Comparison of ENCODE assay signal across 8 cellular contexts in the genomic region with DNA sequence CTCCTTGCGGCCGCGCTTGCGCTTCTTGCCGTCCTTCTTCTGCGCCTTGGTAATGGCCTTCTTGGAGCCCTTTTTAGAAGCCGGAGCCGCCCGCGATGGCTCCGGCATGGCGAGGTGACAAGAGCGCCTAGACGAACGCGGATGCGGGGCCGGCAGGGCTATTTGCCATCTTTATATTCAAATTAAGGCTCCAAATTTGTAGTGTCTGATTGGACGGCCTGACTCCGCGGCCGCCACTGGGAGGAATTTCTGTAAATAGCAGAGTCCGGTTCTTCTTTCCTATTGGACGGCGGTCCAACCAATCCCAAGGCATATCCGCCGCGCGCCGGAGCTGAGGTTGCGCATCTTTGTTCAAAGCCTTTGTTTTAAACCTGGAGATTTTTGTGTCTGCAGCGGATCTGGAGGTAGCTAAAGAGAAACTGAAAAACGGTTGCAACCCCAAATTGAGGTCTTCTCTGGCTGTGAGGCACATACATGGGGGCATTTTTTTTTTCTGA. TPM values are rescaled to one million over a fixed set of nuclear protein-coding genes. Genes with fewer than 3 reads are reported as not detected.
DNase-seq lines count a peak whose midpoint lies in the region; ATAC-seq, FAIRE-seq and TF ChIP-seq lines count a peak whose summit lies in the region.

No MANE protein-coding gene starts in this region.

- TF ChIP-seq POLR2A in sigmoid colon (IDR thresholded peaks at IDR 0.05) = no peak

- DNase-seq in CD4-positive, CD25-positive, alpha-beta regulatory T cell = peak; percentile 85 to 98 (median 91)
- DNase-seq in HTR-8/SVneo (ENCODE audit: insufficient read length, low spot score) = peak; percentile 91
- peak; percentile 84 for DNase-seq in T follicular helper cell (ENCODE audit: low read depth)
- peak; percentile 77 for DNase-seq in amniotic epithelial cell (ENCODE audit: low read depth)
- peak; percentile 81 for DNase-seq in right atrium auricular region (ENCODE audit: low spot score)
- DNase-seq in sigmoid colon = peak; percentile 78
- no peak for DNase-seq in NCI-H526 (lab: John Stamatoyannopoulos, UW)

- H3K27ac ChIP-seq in CD4-positive, CD25-positive, alpha-beta regulatory T cell (ENCODE audit: insufficient read depth, low read length, poor library complexity, severe bottlenecking) = peak overlapping the region; percentile 72
- H3K27ac ChIP-seq in right atrium auricular region = no peak overlapping the region
- no peak overlapping the region for H3K27ac ChIP-seq in sigmoid colon

- peak overlapping the region; percentile 73 to 89 (median 76) for H3K27ac Mint-ChIP-seq in CD4-positive, CD25-positive, alpha-beta regulatory T cell

- intact Hi-C loops in sigmoid colon (cut with DNase I) = no loop called here

- H3K9me3 Mint-ChIP-seq in CD4-positive, CD25-positive, alpha-beta regulatory T cell = no peaks in the 10 kb centered on the region

- ATAC-seq in CD4-positive, CD25-positive, alpha-beta regulatory T cell (ENCODE audit: low read depth in 2 of 2) = peak; percentile 96 to 98
- ATAC-seq in GM19467 (IDR thresholded peaks at IDR 0.05; ENCODE audit: unreplicated experiment) = peak; percentile 74

- WGBS in sigmoid colon, 2 donors = 2 to 20% methylated on average over 33 of the region's 33 CpGs

- H3K4me1 ChIP-seq in CD4-positive, CD25-positive, alpha-beta regulatory T cell (ENCODE audit: control insufficient read depth, insufficient read depth, low read length, poor library complexity, severe bottlenecking) = peaks cover 35% of the 10 kb centered on the region
- H3K4me1 ChIP-seq in right atrium auricular region (peaks cover 0 to 27% of the 10 kb centered on the region in 2 donors), sigmoid colon (peaks cover 0 to 18% (median 12%) of the 10 kb centered on the region in 4 donors)

- H3K27me3 ChIP-seq in CD4-positive, CD25-positive, alpha-beta regulatory T cell (ENCODE audit: control insufficient read depth, insufficient read depth, low read length) = no peaks in the 10 kb centered on the region
- H3K27me3 ChIP-seq in right atrium auricular region (peaks cover 14% of the 10 kb centered on the region in 2 donors), sigmoid colon (peaks cover 30 to 100% (median 98%) of the 10 kb centered on the region in 3 donors)

- no peaks in the 10 kb centered on the region for H3K9me3 ChIP-seq in CD4-positive, CD25-positive, alpha-beta regulatory T cell (ENCODE audit: control insufficient read depth in 2 of 2, low read length in 2 of 2)
- H3K9me3 ChIP-seq in right atrium auricular region = no peaks in the 10 kb centered on the region
- no peaks in the 10 kb centered on the region for H3K9me3 ChIP-seq in sigmoid colon

- H3K4me1 Mint-ChIP-seq in CD4-positive, CD25-positive, alpha-beta regulatory T cell = peaks cover 25 to 60% (median 41%) of the 10 kb centered on the region in 4 donors

- peak overlapping the region; percentile 91 for H3K4me3 ChIP-seq in CD4-positive, CD25-positive, alpha-beta regulatory T cell (ENCODE audit: low read depth, low read length)
- H3K4me3 ChIP-seq in right atrium auricular region = peak overlapping the region; percentile 5 to 41
- H3K4me3 ChIP-seq in sigmoid colon = peak overlapping the region in 2 of 4 donors; percentile 21 to 25

- TF ChIP-seq CTCF in right atrium auricular region (IDR thresholded peaks at IDR 0.05) (no peak), sigmoid colon (IDR thresholded peaks at IDR 0.05) (no peak)

- H3K4me3 Mint-ChIP-seq in CD4-positive, CD25-positive, alpha-beta regulatory T cell = peak overlapping the region; percentile 80 to 97 (median 88)

- H3K36me3 Mint-ChIP-seq in CD4-positive, CD25-positive, alpha-beta regulatory T cell = no peaks in the 10 kb centered on the region

- no peak for TF ChIP-seq EP300 in sigmoid colon (IDR thresholded peaks at IDR 0.05)

- peaks cover 16% of the 10 kb centered on the region for H3K27me3 Mint-ChIP-seq in CD4-positive, CD25-positive, alpha-beta regulatory T cell

- no peak for FAIRE-seq in HTR-8/SVneo (lab: Jason Lieb, UNC)

- no peaks in the 10 kb centered on the region for H3K36me3 ChIP-seq in CD4-positive, CD25-positive, alpha-beta regulatory T cell (ENCODE audit: control insufficient read depth, insufficient read depth, low read length)
- H3K36me3 ChIP-seq in right atrium auricular region (no peaks in the 10 kb centered on the region), sigmoid colon (no peaks in the 10 kb centered on the region)

RNA-seq across cellular contexts. Expression of a gene that starts 22.6 kb away (rescaled TPM):
- 59.0 TPM for total RNA-seq in CD4-positive, CD25-positive, alpha-beta regulatory T cell
- 10 to 100 TPM; 16.1 to 49.7 (median 30.2) TPM for polyA plus RNA-seq in CD4-positive, CD25-positive, alpha-beta regulatory T cell
- total RNA-seq in right atrium auricular region (10 to 100 TPM; 35.3 to 35.6 TPM), sigmoid colon (10 to 100 TPM; 17.3 to 24.4 (median 22.6) TPM)
- polyA plus RNA-seq in sigmoid colon = 10 to 100 TPM; 23.4 to 39.8 (median 28.2) TPM

RNA-seq across cellular contexts. Expression of a gene that starts 47.9 kb away (rescaled TPM):
- total RNA-seq in CD4-positive, CD25-positive, alpha-beta regulatory T cell = 0.30 TPM
- polyA plus RNA-seq in CD4-positive, CD25-positive, alpha-beta regulatory T cell = under 1 TPM in 3 of 4 donors, not detected in 1; 0.41 to 0.61 (median 0.41) TPM
- total RNA-seq in right atrium auricular region = not detected
- total RNA-seq in sigmoid colon = under 1 TPM in 1 of 4 donors, not detected in 3; 0.95 TPM
- polyA plus RNA-seq in sigmoid colon = under 1 TPM in 1 of 3 donors, not detected in 2; 0.44 TPM

RNA-seq across cellular contexts. Expression of a gene that starts 57.9 kb away (rescaled TPM):
- 63.4 TPM for total RNA-seq in CD4-positive, CD25-positive, alpha-beta regulatory T cell
- 10 to 100 TPM; 16.4 to 23.5 (median 19.5) TPM for polyA plus RNA-seq in CD4-positive, CD25-positive, alpha-beta regulatory T cell
- total RNA-seq in right atrium auricular region (1 to 10 TPM; 5.5 to 9.8 TPM), sigmoid colon (10 to 100 TPM; 11.8 to 19.6 (median 16.0) TPM)
- polyA plus RNA-seq in sigmoid colon = 10 to 100 TPM; 12.0 to 32.9 (median 14.3) TPM

Comparison
In these comparisons a context has a peak if more than half of its experiments do, and no peak if none do; other contexts are left out.
1. DNase-seq: peak in CD4-positive, CD25-positive, alpha-beta regulatory T cell (3 of 3), HTR-8/SVneo (single experiment), T follicular helper cell (single experiment), amniotic epithelial cell (single experiment), right atrium auricular region (single experiment) and sigmoid colon (single experiment); none in NCI-H526 (0 of 2).